Comparison of ENCODE assay signal across 14 cellular contexts in genomic region chr16:73060216-73060615, GRCh38. TPM values are rescaled to one million over a fixed set of nuclear protein-coding genes. Genes with fewer than 3 reads are reported as not detected.
DNase-seq lines count a peak whose midpoint lies in the region; ATAC-seq and TF ChIP-seq lines count a peak whose summit lies in the region.
"Had no signal": no experiment of that assay in that cellular context is flagged by ENCODE, and none has a peak within 500 bp of the region (broad histone marks: within the 10 kb centered on the region; RNA-seq: fewer than 3 reads in every experiment).

No MANE protein-coding gene starts in this region.

- WGBS in heart right ventricle, 2 donors: 70 to 73% methylated on average over 7 of the region's 7 CpGs
- 67 to 82% methylated on average over 7 of the region's 7 CpGs for WGBS in upper lobe of left lung, 2 donors

- no peaks in the 10 kb centered on the region for H3K36me3 Mint-ChIP-seq in nephron progenitor cell (ENCODE audit: low read depth)
- peaks cover 2% of the 10 kb centered on the region for H3K36me3 Mint-ChIP-seq in activated CD4-positive, alpha-beta memory T cell treated with anti-CD3 and anti-CD28 coated beads for 36 hours

- H3K27me3 ChIP-seq in heart right ventricle: peaks cover 0 to 48% (median 45%) of the 10 kb centered on the region in 7 donors
- peaks cover 0 to 25% (median 13%) of the 10 kb centered on the region in 4 donors for H3K27me3 ChIP-seq in upper lobe of left lung

- H3K4me3 Mint-ChIP-seq in nephron progenitor cell: peak overlapping the region; percentile 94
- no peak overlapping the region for H3K4me3 Mint-ChIP-seq in activated CD4-positive, alpha-beta memory T cell treated with anti-CD3 and anti-CD28 coated beads for 36 hours

- TF ChIP-seq CTCF in heart right ventricle (IDR thresholded peaks at IDR 0.05) (no peak), nephron progenitor cell (IDR thresholded peaks at IDR 0.05) (no peak), upper lobe of left lung (IDR thresholded peaks at IDR 0.05) (no peak)

- peaks cover 61% of the 10 kb centered on the region for H3K27me3 Mint-ChIP-seq in nephron progenitor cell (ENCODE audit: low read depth, poor library complexity)
- peaks cover 70% of the 10 kb centered on the region for H3K27me3 Mint-ChIP-seq in activated CD4-positive, alpha-beta memory T cell treated with anti-CD3 and anti-CD28 coated beads for 36 hours

- H3K4me3 ChIP-seq in heart right ventricle (peak overlapping the region in 9 of 10 donors; percentile 6 to 88 (median 75)), upper lobe of left lung (peak overlapping the region in 2 of 4 donors; percentile 82 to 91)

- H3K9me3 ChIP-seq in heart right ventricle (no peaks in the 10 kb centered on the region), upper lobe of left lung (no peaks in the 10 kb centered on the region)

- H3K9me3 Mint-ChIP-seq in nephron progenitor cell: no peaks in the 10 kb centered on the region
- H3K9me3 Mint-ChIP-seq in activated CD4-positive, alpha-beta memory T cell treated with anti-CD3 and anti-CD28 coated beads for 36 hours: no peaks in the 10 kb centered on the region
- H3K9me3 Mint-ChIP-seq: activated T-helper 17 cell treated with anti-CD3 and anti-CD28 coated beads, Interleukin-2, amount 50 U/mL, for 72 hours had no signal

- H3K36me3 ChIP-seq in heart right ventricle (no peaks in the 10 kb centered on the region), upper lobe of left lung (no peaks in the 10 kb centered on the region)

- POLR2A ChIA-PET in activated CD4-positive, alpha-beta memory T cell treated with anti-CD3 and anti-CD28 coated beads for 36 hours (lab: Charles Lee): no interaction called here

- TF ChIP-seq POLR2A in upper lobe of left lung (IDR thresholded peaks at IDR 0.05): no peak

- no peak overlapping the region for H3K27ac Mint-ChIP-seq in nephron progenitor cell
- no peak overlapping the region for H3K27ac Mint-ChIP-seq in activated CD4-positive, alpha-beta memory T cell treated with anti-CD3 and anti-CD28 coated beads for 36 hours
- H3K27ac Mint-ChIP-seq: activated T-helper 17 cell treated with anti-CD3 and anti-CD28 coated beads, Interleukin-2, amount 50 U/mL, for 72 hours had no signal

- DNase-seq in heart right ventricle (no peak), left ventricle myocardium superior (no peak), nephron progenitor cell (no peak), upper lobe of left lung (no peak), NCI-H82 (lab: John Stamatoyannopoulos, UW) (no peak), NCI-H82 treated with DMSO at 0.1 percent for 48 hours (lab: John Stamatoyannopoulos, UW; ENCODE audit: unreplicated experiment) (no peak)
- no peak for DNase-seq in activated CD4-positive, alpha-beta memory T cell treated with anti-CD3 and anti-CD28 coated beads for 36 hours
- DNase-seq: activated CD4-positive, CD25-positive, alpha-beta regulatory T cell treated with anti-CD3 and anti-CD28 coated beads, Interleukin-2, amount 50 U/mL, for 72 hours; NCI-H2171 treated with DMSO at 0.1 percent for 48 hours; SHP77; stimulated activated CD4-positive, alpha-beta T cell treated with anti-CD3 and anti-CD28 coated beads, Interleukin-12 subunit alpha, Interleukin-12 subunit beta, amount 100 ng/mL, for 4 hours; stimulated activated CD8-positive, alpha-beta memory T cell treated with anti-CD3 and anti-CD28 coated beads, Interleukin-4, amount 100 ng/mL, for 48 hours had no signal

- intact Hi-C loops in heart right ventricle (cut with DNase I): loop anchor here in 3 of 10 donors (10.0 kb wide), 2 partner anchors 115 to 395 kb away; no protein-coding TSS in a partner anchor
- intact Hi-C loops in left ventricle myocardium superior (cut with micrococcal nuclease): no loop called here
- intact Hi-C loops in activated CD4-positive, alpha-beta memory T cell treated with anti-CD3 and anti-CD28 coated beads for 36 hours (cut with micrococcal nuclease): no loop called here

- peak overlapping the region in 8 of 10 donors; percentile 44 to 97 (median 95) for H3K27ac ChIP-seq in heart right ventricle
- H3K27ac ChIP-seq in cingulate gyrus (ENCODE audit: low read depth, low read length): peak overlapping the region; percentile 55
- H3K27ac ChIP-seq in upper lobe of left lung: peak overlapping the region; percentile 19 to 98 (median 94)

- H3K4me1 ChIP-seq in heart right ventricle (peaks cover 0 to 55% (median 36%) of the 10 kb centered on the region in 9 donors), upper lobe of left lung (peaks cover 29 to 50% (median 38%) of the 10 kb centered on the region in 4 donors)

- H3K4me1 Mint-ChIP-seq in nephron progenitor cell: peaks cover 63% of the 10 kb centered on the region
- H3K4me1 Mint-ChIP-seq in activated CD4-positive, alpha-beta memory T cell treated with anti-CD3 and anti-CD28 coated beads for 36 hours (ENCODE audit: low read depth): peaks cover 8% of the 10 kb centered on the region

- no peak for TF ChIP-seq EP300 in upper lobe of left lung (IDR thresholded peaks at IDR 0.05)

- CTCF ChIA-PET in activated CD4-positive, alpha-beta memory T cell treated with anti-CD3 and anti-CD28 coated beads for 36 hours (lab: Charles Lee): no interaction called here

- ATAC-seq in heart right ventricle: no peak
- ATAC-seq in left ventricle myocardium superior: no peak
- ATAC-seq in upper lobe of left lung (ENCODE audit: low FRiP score in 2 of 2): no peak
- ATAC-seq: activated T-helper 17 cell treated with anti-CD3 and anti-CD28 coated beads, Interleukin-2, amount 50 U/mL, for 72 hours had no signal

RNA-seq across cellular contexts. Expression of gene ZFHX3, which starts 12.3 kb away (rescaled TPM):
- 10 to 100 TPM in 6 of 10 donors, 1 to 10 TPM in 4; 7.9 to 15.2 (median 11.7) TPM for total RNA-seq in heart right ventricle
- polyA plus RNA-seq in heart right ventricle: 1 to 10 TPM; 1.6 to 4.0 TPM
- 8.1 TPM for total RNA-seq in left ventricle myocardium superior
- 10 to 100 TPM; 22.4 to 40.3 (median 27.0) TPM for total RNA-seq in upper lobe of left lung
- total RNA-seq in activated CD4-positive, alpha-beta memory T cell treated with anti-CD3 and anti-CD28 coated beads for 36 hours: under 1 TPM; 0.21 to 0.68 TPM
